ENCODE assay signal across 8 cellular contexts in genomic region chr3:168096210-168096795, GRCh38. TPM values are rescaled to one million over a fixed set of nuclear protein-coding genes. Genes with fewer than 3 reads are reported as not detected.
DNase-seq lines count a peak whose midpoint lies in the region; ATAC-seq and TF ChIP-seq lines count a peak whose summit lies in the region.

No MANE protein-coding gene starts in this region.

- H3K4me3 ChIP-seq in A673 (ENCODE audit: low read depth, low read length, poor library complexity, severe bottlenecking) (peak overlapping the region; percentile 79), GM12865 (ENCODE audit: low read depth, low read length) (peak overlapping the region; percentile 71), coronary artery (peak overlapping the region; percentile 86)

- CTCF ChIA-PET in A673 (lab: Charles Lee), result no interaction called here

- H3K9me3 ChIP-seq in A673 (ENCODE audit: low read depth, low read length, poor library complexity, severe bottlenecking), result no peaks in the 10 kb centered on the region

- TF ChIP-seq CTCF in A673 (conservative IDR thresholded peaks at IDR 0.05; ENCODE audit: low read depth, low read length) (no peak), GM12865 (IDR thresholded peaks at IDR 0.05; ENCODE audit: insufficient read depth, low read depth, low read length, missing control alignments) (no peak), coronary artery (IDR thresholded peaks at IDR 0.05) (no peak)

- POLR2A ChIA-PET in A673 (lab: Charles Lee; ENCODE audit: low non-redundant PET), result no interaction called here

- no peaks in the 10 kb centered on the region for H3K36me3 ChIP-seq in A673 (ENCODE audit: insufficient read depth, low read length, poor library complexity, severe bottlenecking)

- H3K27ac ChIP-seq in A673 (ENCODE audit: low read depth, low read length, poor library complexity, severe bottlenecking) (peak overlapping the region; percentile 72), coronary artery (peak overlapping the region; percentile 94 to 98), layer of hippocampus (ENCODE audit: low read depth, low read length) (peak overlapping the region; percentile 97)

- intact Hi-C loops in A673 (cut with micrococcal nuclease; ENCODE audit: unreplicated experiment), result no loop called here

- no peaks in the 10 kb centered on the region for H3K27me3 ChIP-seq in A673 (replicated peaks; ENCODE audit: insufficient read depth, low read depth, low read length, poor library complexity)
- H3K27me3 ChIP-seq in layer of hippocampus (ENCODE audit: control insufficient read depth, insufficient read depth, low read length), result no peaks in the 10 kb centered on the region

- peak; percentile 6 for ATAC-seq in HG02798 (IDR thresholded peaks at IDR 0.05; ENCODE audit: poor library complexity, unreplicated experiment)

- H3K4me1 ChIP-seq in A673 (ENCODE audit: insufficient read depth, low read length, poor library complexity, severe bottlenecking), result no peaks in the 10 kb centered on the region

- no TSS peak for BruUV-seq in A673 (replicated peaks; lab: Mats Ljungman, UMichigan)

- peak; percentile 92 for DNase-seq in A673 (ENCODE audit: low spot score)
- DNase-seq in GM12865 (ENCODE audit: low read depth), result peak; percentile 86
- peak; percentile 88 for DNase-seq in NCI-H1105 (lab: John Stamatoyannopoulos, UW)
- peak; percentile 93 for DNase-seq in SK-N-DZ (ENCODE audit: low spot score)
- DNase-seq in coronary artery (ENCODE audit: low spot score), result no peak
- peak; percentile 34 for DNase-seq in stimulated activated CD8-positive, alpha-beta memory T cell treated with anti-CD3 and anti-CD28 coated beads, Interleukin-4, amount 100 ng/mL, for 48 hours

RNA-seq across cellular contexts. Expression of gene GOLIM4, which starts 0.6 kb away (rescaled TPM):
- total RNA-seq in A673 (2021), result 12.2 and 12.3 TPM in 2 replicates
- polyA plus RNA-seq in SK-N-DZ (2014; cell fraction: cytosol; rRNA removed), result 23.5 and 25.0 TPM in 2 replicates
- polyA plus RNA-seq in SK-N-DZ (2014; cell fraction: nucleus; rRNA removed), result 21.9 and 22.7 TPM in 2 replicates
